20 cellular contexts compared by ENCODE assay signal in the genomic region with DNA sequence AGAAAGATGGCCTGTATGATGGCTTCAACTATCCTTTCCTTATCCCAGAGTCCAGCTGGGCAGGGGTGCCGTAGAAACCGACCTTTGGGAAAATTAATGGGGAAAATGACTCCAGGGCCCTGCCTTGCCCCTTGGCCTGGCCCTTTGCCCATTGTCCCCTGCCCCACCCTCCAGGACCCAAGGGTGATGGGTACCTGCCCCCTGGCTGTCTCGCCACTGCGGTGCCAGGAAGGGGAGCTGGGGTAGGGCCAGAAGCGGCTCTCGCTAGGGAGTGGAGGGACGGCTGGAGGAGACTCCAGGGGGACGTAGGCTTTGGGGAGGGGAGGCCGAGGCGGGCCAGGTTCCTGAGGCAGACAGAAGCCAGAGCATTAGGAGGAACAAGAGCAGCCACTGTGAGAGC. TPM values are rescaled to one million over a fixed set of nuclear protein-coding genes. Genes with fewer than 3 reads are reported as not detected.
DNase-seq lines count a peak whose midpoint lies in the region; ATAC-seq and TF ChIP-seq lines count a peak whose summit lies in the region.
"Had no signal": no experiment of that assay in that cellular context is flagged by ENCODE, and none has a peak within 500 bp of the region (broad histone marks: within the 10 kb centered on the region; RNA-seq: fewer than 3 reads in every experiment).

No MANE protein-coding gene starts in this region.

- no peak overlapping the region for H2AFZ ChIP-seq in neuronal stem cell (ENCODE audit: low read length)

- H4K8ac ChIP-seq in neuronal stem cell (ENCODE audit: low read depth, low read length), result no peak overlapping the region

- H2BK5ac ChIP-seq in neuronal stem cell (ENCODE audit: low read length), result no peak overlapping the region

- peak; percentile 26 for ATAC-seq in left colon
- peak; percentile 19 for ATAC-seq in aorta (ENCODE audit: low FRiP score)

- DNase-seq in left colon (no peak), neuronal stem cell (ENCODE audit: low spot score) (no peak), aorta (peak in 1 of 2 donors; percentile 62), colonic mucosa (no peak), caudate nucleus (lab: John Stamatoyannopoulos, UW) (no peak)
- no peak for DNase-seq in stimulated activated naive CD4-positive, alpha-beta T cell treated with Interleukin-2 at 50 U/mL for 16 hours (lab: John Stamatoyannopoulos, UW)
- DNase-seq: C1 segment of cervical spinal cord; Calu3; CD4-positive, alpha-beta memory T cell; COR-L47; DMS53; DMS79 treated with DMSO at 0.1 percent for 48 hours; GF-D8; GOT3; HFFc6 had no signal

- intact Hi-C loops in left colon (cut with DNase I, micrococcal nuclease), result no loop called here
- intact Hi-C loops in aorta (cut with DNase I), result no loop called here
- intact Hi-C loops in colonic mucosa (cut with DNase I), result no loop called here

- no peak for TF ChIP-seq CTCF in colonic mucosa (IDR thresholded peaks at IDR 0.05)

- no CpG with 5 or more reads among the region's 10 CpGs for WGBS in neuronal stem cell (ENCODE audit: extremely low coverage in 2 of 2, insufficient read length in 2 of 2, insufficient replicate concordance in 1 of 2), 2 donors
- 90 to 96% methylated on average over 10 of the region's 10 CpGs for WGBS in aorta, 2 donors

- no peak overlapping the region for H2BK120ac ChIP-seq in neuronal stem cell (ENCODE audit: low read depth, low read length)

- no peak overlapping the region for H3K14ac ChIP-seq in neuronal stem cell (ENCODE audit: low read length)

- no peak overlapping the region for H2BK12ac ChIP-seq in neuronal stem cell (ENCODE audit: low read length)

- no peak overlapping the region for H3K4ac ChIP-seq in neuronal stem cell (ENCODE audit: low read length)

- peak overlapping the region; percentile 61 for H3K23ac ChIP-seq in neuronal stem cell (ENCODE audit: low read depth, low read length, poor library complexity)

- H3K4me2 ChIP-seq in neuronal stem cell (ENCODE audit: insufficient read depth, low read length, poor library complexity, severe bottlenecking), result no peak overlapping the region

- no peak overlapping the region for H2AK5ac ChIP-seq in neuronal stem cell (ENCODE audit: low read depth, low read length)

- peaks cover 0 to 54% of the 10 kb centered on the region in 2 donors for H3K36me3 ChIP-seq in neuronal stem cell (replicated peaks in 1 of 2; ENCODE audit: control insufficient read depth in 2 of 2, insufficient read depth in 2 of 2, low read length in 2 of 2)
- H3K36me3 ChIP-seq in aorta (ENCODE audit: control insufficient read depth in 1 of 2, insufficient read depth in 2 of 2, low read length in 1 of 2), result no peaks in the 10 kb centered on the region
- no peaks in the 10 kb centered on the region for H3K36me3 ChIP-seq in colonic mucosa
- H3K36me3 ChIP-seq: HAP-1 had no signal

- H2BK15ac ChIP-seq in neuronal stem cell (ENCODE audit: low read length), result no peak overlapping the region

- H3K27ac ChIP-seq in neuronal stem cell (replicated peaks; ENCODE audit: low read length), result no peak overlapping the region
- H3K27ac ChIP-seq in aorta (ENCODE audit: low read depth in 1 of 2, low read length in 2 of 2), result no peak overlapping the region
- H3K27ac ChIP-seq in colonic mucosa, result no peak overlapping the region
- H3K27ac ChIP-seq in caudate nucleus (ENCODE audit: low read depth, low read length), result no peak overlapping the region

- H3K9ac ChIP-seq in neuronal stem cell (ENCODE audit: low read depth, low read length, poor library complexity) (no peak overlapping the region), colonic mucosa (ENCODE audit: low read depth in 2 of 2, low read length in 2 of 2) (no peak overlapping the region)

- H3K4me1 ChIP-seq in neuronal stem cell (ENCODE audit: control insufficient read depth in 2 of 2, insufficient read depth in 1 of 2, low read depth in 1 of 2, low read length in 2 of 2) (no peaks in the 10 kb centered on the region), aorta (ENCODE audit: control insufficient read depth in 1 of 2, insufficient read depth in 2 of 2, low read length in 2 of 2) (no peaks in the 10 kb centered on the region), colonic mucosa (no peaks in the 10 kb centered on the region)
- H3K4me1 ChIP-seq: HAP-1 had no signal

- H3K4me3 ChIP-seq in neuronal stem cell (ENCODE audit: low read length in 2 of 2) (no peak overlapping the region), aorta (ENCODE audit: low read length in 2 of 2) (no peak overlapping the region), colonic mucosa (no peak overlapping the region)
- H3K4me3 ChIP-seq: HAP-1 had no signal

- H3K9me3 ChIP-seq in neuronal stem cell (replicated peaks in 1 of 2; ENCODE audit: control insufficient read depth in 2 of 2, insufficient read depth in 1 of 2, low read depth in 1 of 2, low read length in 2 of 2) (no peaks in the 10 kb centered on the region), aorta (ENCODE audit: control insufficient read depth, low read length) (no peaks in the 10 kb centered on the region), colonic mucosa (no peaks in the 10 kb centered on the region)
- H3K9me3 ChIP-seq: HAP-1 had no signal

- H3K79me1 ChIP-seq in neuronal stem cell (ENCODE audit: low read depth, low read length), result no peaks in the 10 kb centered on the region

- no peak overlapping the region for H4K91ac ChIP-seq in neuronal stem cell (ENCODE audit: low read depth, low read length, poor library complexity)

- peaks cover 0 to 2% (median 0%) of the 10 kb centered on the region in 3 experiments for H3K27me3 ChIP-seq in neuronal stem cell (ENCODE audit: control insufficient read depth in 3 of 3, insufficient read depth in 3 of 3, low read depth in 1 of 3, low read length in 3 of 3)
- no peaks in the 10 kb centered on the region for H3K27me3 ChIP-seq in aorta (ENCODE audit: control insufficient read depth in 1 of 2, insufficient read depth in 2 of 2, low read length in 1 of 2)
- no peaks in the 10 kb centered on the region for H3K27me3 ChIP-seq in colonic mucosa

- H3K18ac ChIP-seq in neuronal stem cell (ENCODE audit: low read length), result peak overlapping the region; percentile 2

RNA-seq across cellular contexts. Expression of gene GOLT1A, which starts 29.1 kb away (rescaled TPM):
- 1 to 10 TPM; 5.3 to 6.5 TPM for total RNA-seq in left colon
- polyA plus RNA-seq in neuronal stem cell (2013, experiment 1 of 2), result 0.22 TPM
- 0.29 TPM for polyA plus RNA-seq in neuronal stem cell (2013, experiment 2 of 2)
- not detected for total RNA-seq in aorta
- 10 to 100 TPM in 1 of 2 donors, not detected in 1; 10.5 TPM for polyA plus RNA-seq in aorta
- total RNA-seq in colonic mucosa, result 10 to 100 TPM in 1 of 2 donors, 1 to 10 TPM in 1; 6.7 to 13.6 TPM
- total RNA-seq: A172, A673, Daoy, G401, HFFc6 had no signal

RNA-seq across cellular contexts. Expression of gene KISS1, which starts 46.6 kb away (rescaled TPM):
- under 1 TPM in 1 of 2 donors, not detected in 1; 0.49 TPM for total RNA-seq in left colon
- not detected for polyA plus RNA-seq in neuronal stem cell (2013, experiment 1 of 2)
- not detected for polyA plus RNA-seq in neuronal stem cell (2013, experiment 2 of 2)
- total RNA-seq in aorta, result not detected
- polyA plus RNA-seq in aorta, result 1 to 10 TPM; 1.3 to 1.6 TPM
- total RNA-seq in colonic mucosa, result under 1 TPM in 1 of 2 donors, not detected in 1; 0.91 TPM
- total RNA-seq: A673; Calu3; CD4-positive, alpha-beta memory T cell; G401 had no signal
- polyA plus RNA-seq: CD4-positive, alpha-beta memory T cell had no signal

Comparison
In these comparisons a context has a peak if more than half of its experiments do, and no peak if none do; other contexts are left out.
1. RNA of gene GOLT1A, which starts 29.1 kb away (total RNA-seq): 6.7 to 13.6 TPM in colonic mucosa and 5.3 to 6.5 TPM in left colon; not detected in aorta; every median in the first group is over 4 times any median in the second.